ENCODE assay signal across 24 cellular contexts in genomic region chr5:157672976-157673375, GRCh38. TPM values are rescaled to one million over a fixed set of nuclear protein-coding genes. Genes with fewer than 3 reads are reported as not detected.
"Had no signal": no experiment of that assay in that cellular context is flagged by ENCODE, and none has a peak within 500 bp of the region (broad histone marks: within the 10 kb centered on the region; RNA-seq: fewer than 3 reads in every experiment).

No MANE protein-coding gene starts in this region.

- H3K27me3 ChIP-seq: brain microvascular endothelial cell had no signal

- H3K36me3 ChIP-seq: brain microvascular endothelial cell, cardiac muscle cell had no signal

- H3K27ac Mint-ChIP-seq: activated CD4-positive, alpha-beta memory T cell treated with anti-CD3 and anti-CD28 coated beads for 36 hours; activated naive CD4-positive, alpha-beta T cell treated with anti-CD3 and anti-CD28 coated beads for 36 hours; activated naive CD8-positive, alpha-beta T cell; activated T-cell treated with anti-CD3 and anti-CD28 coated beads, Interleukin-2, amount 50 U/mL, for 24 hours had no signal

- H3K9me3 Mint-ChIP-seq: activated CD4-positive, alpha-beta memory T cell treated with anti-CD3 and anti-CD28 coated beads for 36 hours; activated CD4-positive, alpha-beta T cell treated with anti-CD3 and anti-CD28 coated beads, Interleukin-2, amount 10 ng/mL, durations not matched to agents 7 days and 5 days; activated naive CD4-positive, alpha-beta T cell treated with anti-CD3 and anti-CD28 coated beads for 36 hours; activated T-cell treated with anti-CD3 and anti-CD28 coated beads, Interleukin-2, amount 50 U/mL, for 24 hours had no signal

- H3K36me3 Mint-ChIP-seq: activated CD4-positive, alpha-beta memory T cell treated with anti-CD3 and anti-CD28 coated beads for 36 hours; activated naive CD8-positive, alpha-beta T cell had no signal

- H3K27ac ChIP-seq: brain microvascular endothelial cell, cardiac muscle cell, VCaP had no signal

- H3K4me3 ChIP-seq: cardiac muscle cell had no signal

- DNase-seq: activated CD4-positive, alpha-beta memory T cell treated with anti-CD3 and anti-CD28 coated beads for 36 hours; activated CD4-positive, alpha-beta T cell treated with anti-CD3 and anti-CD28 coated beads, Interleukin-2, amount 10 ng/mL, durations not matched to agents 7 days and 5 days; activated CD4-positive, CD25-positive, alpha-beta regulatory T cell; activated gamma-delta T cell; activated naive CD4-positive, alpha-beta T cell treated with anti-CD3 and anti-CD28 coated beads for 36 hours; activated T-cell treated with anti-CD3 and anti-CD28 coated beads, Interleukin-2, amount 50 U/mL, for 24 hours; brain microvascular endothelial cell; MM.1S; NCI-H1105; NCI-H1436; NCI-H1694 treated with DMSO at 0.1 percent for 48 hours; NCI-H2029 treated with DMSO at 0.1 percent for 48 hours; NCI-H345; NCI-H510A; NCI-H526 treated with DMSO at 0.1 percent for 48 hours; NCI-H82; SIG-M5 had no signal

RNA-seq across cellular contexts. Expression of gene C5orf52, which starts 1.6 kb away (rescaled TPM):
- total RNA-seq: activated CD4-positive, alpha-beta memory T cell treated with anti-CD3 and anti-CD28 coated beads for 36 hours; activated CD4-positive, alpha-beta T cell treated with anti-CD3 and anti-CD28 coated beads, Interleukin-2, amount 10 ng/mL, durations not matched to agents 7 days and 5 days; activated CD8-positive, alpha-beta memory T cell treated with anti-CD3 and anti-CD28 coated beads for 36 hours; activated naive CD4-positive, alpha-beta T cell treated with anti-CD3 and anti-CD28 coated beads for 36 hours; cardiac muscle cell; OCI-LY7; RPMI7951; T-helper 1 cell treated with Interleukin-12 subunit alpha and Interleukin-12 subunit beta and Interleukin-4 antibody, amounts not matched to agents 30 ng/mL and 1 ng/mL, for 36 hours had no signal
- polyA plus RNA-seq: cardiac muscle cell had no signal

RNA-seq across cellular contexts. Expression of gene SOX30, which starts 20.7 kb away (rescaled TPM):
- total RNA-seq: cardiac muscle cell, RPMI7951 had no signal
- polyA plus RNA-seq: cardiac muscle cell had no signal
